ENCODE assay signal across 8 cellular contexts in the genomic region with DNA sequence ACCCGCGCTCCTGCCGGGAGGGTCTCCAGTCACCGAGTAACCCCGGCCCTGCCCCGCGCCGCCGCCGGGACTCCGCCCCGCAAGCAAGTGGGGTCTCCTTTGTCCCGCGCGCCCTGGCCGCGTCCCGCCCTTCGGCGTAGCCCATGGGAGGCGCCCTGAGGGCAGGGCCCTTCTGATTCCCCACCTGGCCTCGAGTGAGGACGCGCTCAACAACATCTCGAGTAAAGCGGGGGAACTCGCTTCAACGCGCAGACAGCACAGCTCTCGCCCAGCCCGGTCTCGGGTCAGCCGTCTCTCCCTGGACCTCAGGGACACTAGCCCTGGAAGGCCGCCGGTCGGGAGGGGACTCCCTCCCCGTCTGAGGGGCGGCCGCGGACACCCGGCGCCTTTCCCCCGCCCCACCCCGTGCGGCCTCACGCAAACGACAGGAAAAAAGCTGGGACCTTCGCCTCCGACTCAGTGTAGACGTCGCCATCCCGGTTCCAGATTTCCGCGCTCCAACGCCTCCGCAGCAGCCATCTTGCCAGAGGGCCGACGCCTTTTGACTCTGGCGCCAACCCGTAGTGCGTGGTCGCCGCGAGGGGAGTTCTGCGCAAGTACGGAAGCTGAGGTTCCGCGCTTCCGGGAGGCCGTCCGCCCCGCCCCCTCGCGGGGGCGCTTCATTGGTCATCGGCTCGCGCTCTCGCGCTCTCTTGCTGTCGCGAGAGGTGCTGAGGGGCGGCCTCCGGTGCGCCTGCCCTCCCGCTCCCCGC. TPM values are rescaled to one million over a fixed set of nuclear protein-coding genes. Genes with fewer than 3 reads are reported as not detected.
DNase-seq lines count a peak whose midpoint lies in the region; ATAC-seq and TF ChIP-seq lines count a peak whose summit lies in the region.

No MANE protein-coding gene starts in this region.

- no peaks in the 10 kb centered on the region for H3K27me3 ChIP-seq in adipocyte (replicated peaks; ENCODE audit: control insufficient read depth, insufficient read depth, low read length)
- H3K27me3 ChIP-seq in heart left ventricle, result no peaks in the 10 kb centered on the region
- H3K27me3 ChIP-seq in transverse colon, result no peaks in the 10 kb centered on the region

- TF ChIP-seq POLR2A in heart left ventricle (IDR thresholded peaks at IDR 0.05) (peak in 1 of 2 donors; percentile 72), transverse colon (IDR thresholded peaks at IDR 0.05) (peak; percentile 84)

- H3K36me3 ChIP-seq in adipocyte (ENCODE audit: control insufficient read depth, insufficient read depth, low read length, severe bottlenecking) (no peaks in the 10 kb centered on the region), heart left ventricle (peaks cover 0 to 37% (median 7%) of the 10 kb centered on the region in 9 donors), transverse colon (peaks cover 0 to 4% (median 0%) of the 10 kb centered on the region in 4 donors)

- intact Hi-C loops in heart left ventricle (cut with DNase I) (loop anchor here in 1 of 10 donors (2.0 kb wide), 1 partner anchor 15 kb away; no protein-coding TSS in a partner anchor), transverse colon (cut with DNase I; ENCODE audit: low total_unique reads) (no loop called here)

- TF ChIP-seq CTCF in GM13976 (IDR thresholded peaks at IDR 0.05; ENCODE audit: borderline replicate concordance, control extremely low read depth, extremely low read depth, insufficient read depth, missing control alignments) (no peak), heart left ventricle (IDR thresholded peaks at IDR 0.05) (peak in 1 of 12 donors; percentile 4), transverse colon (IDR thresholded peaks at IDR 0.05) (no peak)

- TF ChIP-seq EP300 in transverse colon (IDR thresholded peaks at IDR 0.05; ENCODE audit: low read depth), result no peak

- peak overlapping the region; percentile 96 for H3K9ac ChIP-seq in adipocyte (ENCODE audit: low read length)

- H3K4me1 ChIP-seq in adipocyte (ENCODE audit: control insufficient read depth, insufficient read depth, low read length), result peaks cover 37% of the 10 kb centered on the region
- peaks cover 8 to 71% (median 50%) of the 10 kb centered on the region in 12 donors for H3K4me1 ChIP-seq in heart left ventricle
- H3K4me1 ChIP-seq in transverse colon, result peaks cover 23 to 48% (median 38%) of the 10 kb centered on the region in 4 donors

- DNase-seq in GM13976 (ENCODE audit: low spot score) (peak; percentile 97), NCI-H1436 (lab: John Stamatoyannopoulos, UW) (peak; percentile 93), SW 1271 (lab: John Stamatoyannopoulos, UW) (peak; percentile 85 to 96), adipocyte (ENCODE audit: low read depth) (peak; percentile 98), heart left ventricle (peak; percentile 97 to 99 (median 98)), pons (ENCODE audit: low spot score) (peak; percentile 92), transverse colon (peak; percentile 98)

- 0 to 1% (median 0%) methylated on average over 31 to 87 of the region's 87 CpGs for WGBS in heart left ventricle, 4 donors
- WGBS in transverse colon (ENCODE audit: low coverage in 1 of 2), 2 donors, result 0% methylated on average over 74 of the region's 87 CpGs; no CpG with 5 or more reads in 1 of the 2 donors

- H3K27ac ChIP-seq in heart left ventricle, result peak overlapping the region; percentile 87 to 96 (median 92)
- H3K27ac ChIP-seq in transverse colon, result peak overlapping the region; percentile 92 to 99 (median 96)

- in situ Hi-C loops in GM13976 (cut with MboI; ENCODE audit: low sequenced_read_pairs, unreplicated experiment), result no loop called here
- in situ Hi-C loops in transverse colon (cut with MboI; ENCODE audit: low pct_ligation_motif_present in 1 of 4, low pct_unique_long_range_greater_than_20kb in 1 of 4, low sequenced_read_pairs in 3 of 4), result no loop called here

- H3K4me3 ChIP-seq in adipocyte (ENCODE audit: low read length) (peak overlapping the region; percentile 90), heart left ventricle (peak overlapping the region; percentile 63 to 99 (median 94)), transverse colon (peak overlapping the region; percentile 88 to 99 (median 94))

- no peaks in the 10 kb centered on the region for H3K9me3 ChIP-seq in adipocyte (ENCODE audit: control insufficient read depth, low read length)
- no peaks in the 10 kb centered on the region for H3K9me3 ChIP-seq in heart left ventricle
- H3K9me3 ChIP-seq in transverse colon, result no peaks in the 10 kb centered on the region

- ATAC-seq in HG02840 (IDR thresholded peaks at IDR 0.05; ENCODE audit: low FRiP score, unreplicated experiment) (peak; percentile 88), heart left ventricle (peak; percentile 95 to 97 (median 96))

RNA-seq across cellular contexts. Expression of gene GID8, which starts 0.4 kb away (rescaled TPM):
- total RNA-seq in heart left ventricle (10 to 100 TPM; 14.7 to 22.2 (median 16.3) TPM), transverse colon (10 to 100 TPM; 29.5 to 34.1 (median 31.7) TPM)
- 10 to 100 TPM in 1 of 2 donors, 1 to 10 TPM in 1; 6.2 to 15.8 TPM for polyA plus RNA-seq in heart left ventricle

RNA-seq across cellular contexts. Expression of gene DIDO1, which starts 11.2 kb away (rescaled TPM):
- total RNA-seq in heart left ventricle (10 to 100 TPM; 27.5 to 46.2 (median 38.9) TPM), transverse colon (100 to 1,000 TPM in 1 of 4 donors, 10 to 100 TPM in 3; 68.3 to 135 (median 88.0) TPM)
- polyA plus RNA-seq in heart left ventricle, result 10 to 100 TPM; 16.5 to 20.1 TPM

RNA-seq across cellular contexts. Expression of gene SLC17A9, which starts 15.0 kb away (rescaled TPM):
- 1 to 10 TPM in 3 of 9 donors, under 1 TPM in 6; 0.16 to 6.6 (median 0.67) TPM for total RNA-seq in heart left ventricle
- polyA plus RNA-seq in heart left ventricle, result 1 to 10 TPM; 1.7 to 2.6 TPM
- total RNA-seq in transverse colon, result 10 to 100 TPM in 1 of 4 donors, 1 to 10 TPM in 3; 2.8 to 32.9 (median 4.6) TPM

Comparison
In these comparisons a context has a peak if more than half of its experiments do, and no peak if none do; other contexts are left out.
1. Peak in every context shown above with its lines: DNase-seq, ATAC-seq, H3K4me3 ChIP-seq and H3K27ac ChIP-seq.